Comparison of ENCODE assay signal across 8 cellular contexts in the genomic region with DNA sequence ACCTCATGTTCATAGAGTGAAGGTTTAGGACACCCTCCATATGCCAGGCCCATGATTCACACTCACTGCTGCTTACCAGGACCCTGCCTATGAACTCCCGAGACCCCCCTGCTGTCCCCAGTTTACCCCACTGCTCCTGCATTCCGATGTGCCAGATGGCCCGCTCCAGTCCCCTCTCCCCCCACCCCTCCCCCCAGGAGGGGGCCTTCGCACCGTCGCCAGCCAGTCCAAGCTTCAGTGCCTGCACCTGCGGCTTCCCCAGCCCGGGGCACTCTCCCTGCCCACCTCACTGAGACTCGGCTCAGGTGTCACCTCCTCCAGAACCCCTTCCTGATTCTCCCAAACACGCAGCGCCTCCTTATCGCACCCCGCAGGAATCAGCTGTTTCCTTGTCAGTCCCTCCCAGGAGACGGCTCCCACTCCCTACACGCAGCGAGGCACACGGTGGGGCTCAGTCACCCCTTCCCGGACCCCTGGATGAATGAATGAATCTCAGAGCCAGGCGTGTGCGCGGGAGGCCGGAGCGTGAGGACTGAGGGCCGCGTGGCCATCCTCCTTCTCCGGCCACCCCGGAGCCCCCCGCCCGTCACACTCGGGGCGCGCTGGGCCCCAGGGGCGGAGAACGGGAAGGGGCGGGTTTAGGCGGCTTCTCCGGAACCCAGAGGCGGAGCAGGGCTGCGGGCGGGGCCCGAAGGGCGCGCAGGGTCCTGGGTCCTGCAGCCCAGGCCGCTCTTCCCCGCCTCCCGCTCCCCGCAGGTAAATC. TPM values are rescaled to one million over a fixed set of nuclear protein-coding genes. Genes with fewer than 3 reads are reported as not detected.
DNase-seq lines count a peak whose midpoint lies in the region; ATAC-seq and TF ChIP-seq lines count a peak whose summit lies in the region.

No MANE protein-coding gene starts in this region.

- H3K4me3 ChIP-seq in fibroblast of the aortic adventitia (ENCODE audit: low read depth, low read length) (peak overlapping the region; percentile 77), neural progenitor cell (peak overlapping the region; percentile 84)

- H3K4me1 ChIP-seq in neural progenitor cell, result peaks cover 14% of the 10 kb centered on the region

- peaks cover 37% of the 10 kb centered on the region for H3K27me3 ChIP-seq in neural progenitor cell

- peaks cover 29% of the 10 kb centered on the region for H3K4me1 Mint-ChIP-seq in neural progenitor cell

- peak; percentile 42 for ATAC-seq in HG03280 (IDR thresholded peaks at IDR 0.05; ENCODE audit: unreplicated experiment)

- peak overlapping the region; percentile 91 for H3K4me2 ChIP-seq in neural progenitor cell

- no peak overlapping the region for H3K27ac ChIP-seq in neural progenitor cell

- H3K9me3 ChIP-seq in neural progenitor cell (ENCODE audit: low read depth), result no peaks in the 10 kb centered on the region

- H3K9ac ChIP-seq in neural progenitor cell, result peak overlapping the region; percentile 28

- peaks cover 16% of the 10 kb centered on the region for H3K79me2 ChIP-seq in neural progenitor cell (ENCODE audit: low read depth)

- peaks cover 51% of the 10 kb centered on the region for H3F3A ChIP-seq in neural progenitor cell (ENCODE audit: low read depth)

- H3K27ac Mint-ChIP-seq in neural progenitor cell, result peak overlapping the region; percentile 1

- TF ChIP-seq CTCF in fibroblast of the aortic adventitia (IDR thresholded peaks at IDR 0.05; ENCODE audit: insufficient read depth, low read length), result no peak
- TF ChIP-seq CTCF in neural progenitor cell (IDR thresholded peaks at IDR 0.05), result no peak

- peaks cover 26% of the 10 kb centered on the region for H4K20me1 ChIP-seq in neural progenitor cell (ENCODE audit: low read depth)

- H3K36me3 Mint-ChIP-seq in neural progenitor cell, result no peaks in the 10 kb centered on the region

- peak; percentile 39 for DNase-seq in SIG-M5 treated with dmso at 0.1 percent for 504 hours (lab: John Stamatoyannopoulos, UW; ENCODE audit: unreplicated experiment)
- no peak for DNase-seq in SIG-M5 (lab: John Stamatoyannopoulos, UW)
- peak; percentile 53 for DNase-seq in OCI-M1 (lab: John Stamatoyannopoulos, UW)
- peak; percentile 27 to 46 for DNase-seq in activated T-helper 1 cell treated with anti-CD3 and anti-CD28 coated beads, Interleukin-2, amount 50 U/mL, for 16 hours (ENCODE audit: low read depth in 1 of 2, low spot score in 1 of 2)
- DNase-seq in fibroblast of the aortic adventitia (ENCODE audit: low read depth), result peak; percentile 26
- peak; percentile 84 for DNase-seq in neural progenitor cell (ENCODE audit: low spot score)
- DNase-seq in ureter (ENCODE audit: low spot score), result peak; percentile 80

- peak overlapping the region; percentile 80 for H3K4me3 Mint-ChIP-seq in neural progenitor cell

- peaks cover 7% of the 10 kb centered on the region for H3K27me3 Mint-ChIP-seq in neural progenitor cell (ENCODE audit: insufficient read depth, low read depth)

- H3K36me3 ChIP-seq in neural progenitor cell, result no peaks in the 10 kb centered on the region

- H3K9me3 Mint-ChIP-seq in neural progenitor cell, result no peaks in the 10 kb centered on the region

- peak overlapping the region; percentile 81 for H2AFZ ChIP-seq in neural progenitor cell (replicated peaks)

RNA-seq across cellular contexts. Expression of a gene that starts 1.7 kb away (rescaled TPM):
- total RNA-seq in fibroblast of the aortic adventitia (ENCODE audit: low replicate concordance) (127 and 139 TPM in 2 replicates), neural progenitor cell (ENCODE audit: low replicate concordance) (28.7 and 40.6 TPM in 2 replicates), ureter (243 TPM)

RNA-seq across cellular contexts. Expression of a gene that starts 25.6 kb away (rescaled TPM):
- total RNA-seq in fibroblast of the aortic adventitia (ENCODE audit: low replicate concordance), result 13.2 and 27.3 TPM in 2 replicates
- 11.7 and 20.9 TPM in 2 replicates for total RNA-seq in neural progenitor cell (ENCODE audit: low replicate concordance)
- total RNA-seq in ureter, result 50.7 TPM

RNA-seq across cellular contexts. Expression of a gene that starts 34.8 kb away (rescaled TPM):
- total RNA-seq in fibroblast of the aortic adventitia (ENCODE audit: low replicate concordance) (70.0 and 106 TPM in 2 replicates), neural progenitor cell (ENCODE audit: low replicate concordance) (52.2 and 59.6 TPM in 2 replicates), ureter (49.6 TPM)
